Comparison of ENCODE assay signal across 1 cellular context in the genomic region with DNA sequence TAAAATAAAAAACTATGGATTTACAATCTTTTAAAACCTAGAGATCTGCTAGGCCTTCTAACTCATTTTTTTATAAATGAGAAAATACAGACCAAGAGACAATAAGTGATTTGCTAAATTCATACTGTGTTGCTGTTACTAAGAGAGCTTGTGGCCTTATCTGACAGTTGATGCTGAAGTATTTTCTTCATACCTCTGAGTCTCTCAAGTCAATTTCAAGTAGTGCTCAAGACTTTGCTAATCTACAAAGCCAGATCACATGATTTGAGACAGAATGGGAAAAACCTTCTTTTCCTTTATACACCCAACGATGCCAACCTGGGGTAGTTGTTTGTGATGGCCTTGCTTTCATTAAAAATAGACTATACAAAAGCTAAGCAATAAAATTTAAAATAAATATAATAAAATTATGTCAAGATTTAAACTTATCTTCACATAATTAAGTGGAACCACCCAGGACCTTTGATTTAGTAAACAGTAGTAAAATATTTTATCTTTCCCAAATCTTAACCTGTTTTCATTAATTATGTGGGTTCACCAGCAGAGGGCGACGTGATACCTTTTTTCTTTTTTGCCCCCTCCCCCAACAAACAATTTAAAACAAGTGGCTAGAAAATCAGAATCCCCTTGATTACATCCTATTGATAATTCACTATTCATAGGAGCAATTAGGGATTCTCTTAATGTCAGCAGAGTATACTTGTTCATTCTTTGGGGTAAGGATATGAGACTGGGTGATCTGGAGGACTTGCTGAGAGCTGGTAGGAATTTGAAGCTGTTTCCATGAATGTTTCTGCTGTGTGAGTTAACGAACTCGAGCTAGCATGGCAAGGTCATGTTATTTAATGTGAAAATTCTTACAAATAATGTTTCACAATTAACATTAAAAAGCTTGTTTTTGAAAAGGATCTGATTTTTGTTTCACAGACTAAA.
TF ChIP-seq lines count a peak whose summit lies in the region.

No MANE protein-coding gene starts in this region.

TF ChIP-seq in WTC11, 78 proteins besides CTCF, POLR2A, EP300 and RAD21 (continued from another document):
- TF ChIP-seq, protein P1, sequence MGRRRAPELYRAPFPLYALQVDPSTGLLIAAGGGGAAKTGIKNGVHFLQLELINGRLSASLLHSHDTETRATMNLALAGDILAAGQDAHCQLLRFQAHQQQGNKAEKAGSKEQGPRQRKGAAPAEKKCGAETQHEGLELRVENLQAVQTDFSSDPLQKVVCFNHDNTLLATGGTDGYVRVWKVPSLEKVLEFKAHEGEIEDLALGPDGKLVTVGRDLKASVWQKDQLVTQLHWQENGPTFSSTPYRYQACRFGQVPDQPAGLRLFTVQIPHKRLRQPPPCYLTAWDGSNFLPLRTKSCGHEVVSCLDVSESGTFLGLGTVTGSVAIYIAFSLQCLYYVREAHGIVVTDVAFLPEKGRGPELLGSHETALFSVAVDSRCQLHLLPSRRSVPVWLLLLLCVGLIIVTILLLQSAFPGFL (CRISPR knock-in tag; IDR thresholded peaks at IDR 0.05; ENCODE audit: borderline replicate concordance) = no peak
- TF ChIP-seq, protein P2, sequence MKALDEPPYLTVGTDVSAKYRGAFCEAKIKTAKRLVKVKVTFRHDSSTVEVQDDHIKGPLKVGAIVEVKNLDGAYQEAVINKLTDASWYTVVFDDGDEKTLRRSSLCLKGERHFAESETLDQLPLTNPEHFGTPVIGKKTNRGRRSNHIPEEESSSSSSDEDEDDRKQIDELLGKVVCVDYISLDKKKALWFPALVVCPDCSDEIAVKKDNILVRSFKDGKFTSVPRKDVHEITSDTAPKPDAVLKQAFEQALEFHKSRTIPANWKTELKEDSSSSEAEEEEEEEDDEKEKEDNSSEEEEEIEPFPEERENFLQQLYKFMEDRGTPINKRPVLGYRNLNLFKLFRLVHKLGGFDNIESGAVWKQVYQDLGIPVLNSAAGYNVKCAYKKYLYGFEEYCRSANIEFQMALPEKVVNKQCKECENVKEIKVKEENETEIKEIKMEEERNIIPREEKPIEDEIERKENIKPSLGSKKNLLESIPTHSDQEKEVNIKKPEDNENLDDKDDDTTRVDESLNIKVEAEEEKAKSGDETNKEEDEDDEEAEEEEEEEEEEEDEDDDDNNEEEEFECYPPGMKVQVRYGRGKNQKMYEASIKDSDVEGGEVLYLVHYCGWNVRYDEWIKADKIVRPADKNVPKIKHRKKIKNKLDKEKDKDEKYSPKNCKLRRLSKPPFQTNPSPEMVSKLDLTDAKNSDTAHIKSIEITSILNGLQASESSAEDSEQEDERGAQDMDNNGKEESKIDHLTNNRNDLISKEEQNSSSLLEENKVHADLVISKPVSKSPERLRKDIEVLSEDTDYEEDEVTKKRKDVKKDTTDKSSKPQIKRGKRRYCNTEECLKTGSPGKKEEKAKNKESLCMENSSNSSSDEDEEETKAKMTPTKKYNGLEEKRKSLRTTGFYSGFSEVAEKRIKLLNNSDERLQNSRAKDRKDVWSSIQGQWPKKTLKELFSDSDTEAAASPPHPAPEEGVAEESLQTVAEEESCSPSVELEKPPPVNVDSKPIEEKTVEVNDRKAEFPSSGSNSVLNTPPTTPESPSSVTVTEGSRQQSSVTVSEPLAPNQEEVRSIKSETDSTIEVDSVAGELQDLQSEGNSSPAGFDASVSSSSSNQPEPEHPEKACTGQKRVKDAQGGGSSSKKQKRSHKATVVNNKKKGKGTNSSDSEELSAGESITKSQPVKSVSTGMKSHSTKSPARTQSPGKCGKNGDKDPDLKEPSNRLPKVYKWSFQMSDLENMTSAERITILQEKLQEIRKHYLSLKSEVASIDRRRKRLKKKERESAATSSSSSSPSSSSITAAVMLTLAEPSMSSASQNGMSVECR (CRISPR knock-in tag; IDR thresholded peaks at IDR 0.05; ENCODE audit: borderline replicate concordance) = no peak
- TF ChIP-seq GTF2I (CRISPR knock-in tag; conservative IDR thresholded peaks at IDR 0.05) = no peak
- TF ChIP-seq, protein P3, sequence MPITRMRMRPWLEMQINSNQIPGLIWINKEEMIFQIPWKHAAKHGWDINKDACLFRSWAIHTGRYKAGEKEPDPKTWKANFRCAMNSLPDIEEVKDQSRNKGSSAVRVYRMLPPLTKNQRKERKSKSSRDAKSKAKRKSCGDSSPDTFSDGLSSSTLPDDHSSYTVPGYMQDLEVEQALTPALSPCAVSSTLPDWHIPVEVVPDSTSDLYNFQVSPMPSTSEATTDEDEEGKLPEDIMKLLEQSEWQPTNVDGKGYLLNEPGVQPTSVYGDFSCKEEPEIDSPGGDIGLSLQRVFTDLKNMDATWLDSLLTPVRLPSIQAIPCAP (CRISPR knock-in tag; IDR thresholded peaks at IDR 0.05) = no peak
- TF ChIP-seq SMAD4 (CRISPR knock-in tag; IDR thresholded peaks at IDR 0.05) = no peak
- no peak for TF ChIP-seq GRHL2 (CRISPR knock-in tag; IDR thresholded peaks at IDR 0.05; ENCODE audit: insufficient replicate concordance, severe bottlenecking)
- no peak for TF ChIP-seq ELF4 (CRISPR knock-in tag; IDR thresholded peaks at IDR 0.05; ENCODE audit: low read depth)
- TF ChIP-seq, protein P4, sequence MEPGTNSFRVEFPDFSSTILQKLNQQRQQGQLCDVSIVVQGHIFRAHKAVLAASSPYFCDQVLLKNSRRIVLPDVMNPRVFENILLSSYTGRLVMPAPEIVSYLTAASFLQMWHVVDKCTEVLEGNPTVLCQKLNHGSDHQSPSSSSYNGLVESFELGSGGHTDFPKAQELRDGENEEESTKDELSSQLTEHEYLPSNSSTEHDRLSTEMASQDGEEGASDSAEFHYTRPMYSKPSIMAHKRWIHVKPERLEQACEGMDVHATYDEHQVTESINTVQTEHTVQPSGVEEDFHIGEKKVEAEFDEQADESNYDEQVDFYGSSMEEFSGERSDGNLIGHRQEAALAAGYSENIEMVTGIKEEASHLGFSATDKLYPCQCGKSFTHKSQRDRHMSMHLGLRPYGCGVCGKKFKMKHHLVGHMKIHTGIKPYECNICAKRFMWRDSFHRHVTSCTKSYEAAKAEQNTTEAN (CRISPR knock-in tag; IDR thresholded peaks at IDR 0.05) = no peak
- TF ChIP-seq, protein P5, sequence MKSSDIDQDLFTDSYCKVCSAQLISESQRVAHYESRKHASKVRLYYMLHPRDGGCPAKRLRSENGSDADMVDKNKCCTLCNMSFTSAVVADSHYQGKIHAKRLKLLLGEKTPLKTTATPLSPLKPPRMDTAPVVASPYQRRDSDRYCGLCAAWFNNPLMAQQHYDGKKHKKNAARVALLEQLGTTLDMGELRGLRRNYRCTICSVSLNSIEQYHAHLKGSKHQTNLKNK (CRISPR knock-in tag; IDR thresholded peaks at IDR 0.05) = no peak
TF ChIP-seq in WTC11: peak in this region for 0.
